Comparison of ENCODE assay signal across 9 cellular contexts in the genomic region with DNA sequence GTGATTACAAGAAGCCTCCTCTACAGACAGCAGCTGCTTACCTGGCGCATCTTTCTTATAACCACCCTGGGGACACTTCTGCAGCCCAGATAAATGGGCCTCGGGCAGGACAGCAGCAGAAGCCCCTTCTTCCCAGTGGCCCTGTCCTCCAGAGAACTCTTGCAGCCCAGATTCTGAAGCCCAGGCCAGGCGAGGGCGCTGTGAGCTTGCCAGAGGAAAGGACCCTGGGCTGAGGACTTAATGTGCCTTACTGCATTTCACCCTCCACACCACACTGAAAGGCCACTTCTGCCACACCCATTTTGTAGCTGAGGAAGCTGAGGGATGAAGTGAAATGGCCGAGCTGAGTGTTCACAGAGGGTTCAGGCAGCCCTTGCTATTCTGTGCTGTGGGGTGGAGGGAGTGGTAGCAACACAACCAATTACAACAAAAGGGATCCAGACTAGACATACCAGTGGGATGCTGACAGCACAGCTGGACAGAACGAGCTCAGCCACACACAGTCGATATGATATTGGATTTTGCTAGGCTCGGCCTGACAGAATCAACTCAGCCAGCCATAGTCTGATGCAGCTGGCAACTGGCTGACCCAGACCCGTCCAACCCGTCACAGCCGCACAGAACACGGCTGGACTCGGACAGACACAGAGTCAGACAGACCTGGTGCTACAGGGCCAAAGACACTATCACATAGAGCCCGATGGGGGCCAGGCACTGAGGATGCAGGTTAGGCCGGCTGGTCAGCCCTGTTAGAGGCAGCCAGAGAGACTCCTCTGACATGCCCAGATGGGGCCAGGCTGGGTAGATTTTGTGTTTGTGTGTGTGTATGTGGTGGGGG. TPM values are rescaled to one million over a fixed set of nuclear protein-coding genes. Genes with fewer than 3 reads are reported as not detected.
DNase-seq lines count a peak whose midpoint lies in the region; ATAC-seq, FAIRE-seq and TF ChIP-seq lines count a peak whose summit lies in the region.
"Had no signal": no experiment of that assay in that cellular context is flagged by ENCODE, and none has a peak within 500 bp of the region (broad histone marks: within the 10 kb centered on the region; RNA-seq: fewer than 3 reads in every experiment).

No MANE protein-coding gene starts in this region.

- no peaks in the 10 kb centered on the region for H3K36me3 ChIP-seq in MM.1S (replicated peaks; ENCODE audit: insufficient read depth, low read length)
- no peaks in the 10 kb centered on the region for H3K36me3 ChIP-seq in brain microvascular endothelial cell (replicated peaks)
- no peaks in the 10 kb centered on the region for H3K36me3 ChIP-seq in pancreas

- intact Hi-C loops in pancreas (cut with DNase I): no loop called here

- no peak overlapping the region for H3K27ac ChIP-seq in MM.1S (ENCODE audit: low read length)
- no peak overlapping the region for H3K27ac ChIP-seq in brain microvascular endothelial cell
- H3K27ac ChIP-seq in pancreas: no peak overlapping the region

- TF ChIP-seq CTCF in MM.1S (IDR thresholded peaks at IDR 0.05; ENCODE audit: low read length): peak; percentile 37
- TF ChIP-seq CTCF in brain microvascular endothelial cell (IDR thresholded peaks at IDR 0.05; ENCODE audit: low read depth, low read length, missing control alignments): peak; percentile 69
- TF ChIP-seq CTCF in nephron progenitor cell (IDR thresholded peaks at IDR 0.05): peak; percentile 40
- no peak for TF ChIP-seq CTCF in pancreas (IDR thresholded peaks at IDR 0.05)

- no peak overlapping the region for H2AFZ ChIP-seq in MM.1S (ENCODE audit: low read length)

- no peaks in the 10 kb centered on the region for H3K9me2 ChIP-seq in MM.1S (replicated peaks; ENCODE audit: insufficient read depth, low read length)

- H3K4me1 ChIP-seq in MM.1S (ENCODE audit: low read length) (no peaks in the 10 kb centered on the region), pancreas (peaks cover 3 to 7% (median 7%) of the 10 kb centered on the region in 3 donors)

- H3K9ac ChIP-seq in MM.1S (ENCODE audit: low read length): no peak overlapping the region

- ATAC-seq in pancreas (no peak), GM21737 (IDR thresholded peaks at IDR 0.05; ENCODE audit: unreplicated experiment) (no peak)

- FAIRE-seq in pancreas (lab: Jason Lieb, UNC): no peak

- H3K9me3 Mint-ChIP-seq in nephron progenitor cell: peaks cover 3% of the 10 kb centered on the region

- no peak overlapping the region for H3K4me2 ChIP-seq in MM.1S (ENCODE audit: low read depth, low read length)

- peaks cover 4% of the 10 kb centered on the region for H3K36me3 Mint-ChIP-seq in nephron progenitor cell (ENCODE audit: low read depth)

- peaks cover 27% of the 10 kb centered on the region for H3K4me1 Mint-ChIP-seq in nephron progenitor cell

- no peaks in the 10 kb centered on the region for H3F3A ChIP-seq in MM.1S (ENCODE audit: insufficient read depth, low read length)

- WGBS in pancreas, 2 donors: 85 to 89% methylated on average over 15 of the region's 15 CpGs

- DNase-seq in DMS53 (lab: John Stamatoyannopoulos, UW): peak; percentile 16
- no peak for DNase-seq in DMS53 treated with DMSO at 0.1 percent for 48 hours (lab: John Stamatoyannopoulos, UW; ENCODE audit: unreplicated experiment)
- no peak for DNase-seq in MM.1S
- DNase-seq in brain microvascular endothelial cell: no peak
- DNase-seq in nephron progenitor cell: peak; percentile 65
- DNase-seq in pancreas: no peak
- DNase-seq in NCI-H1092 (lab: John Stamatoyannopoulos, UW): no peak
- DNase-seq: cerebellar nuclear complex had no signal

- H3K9me3 ChIP-seq in MM.1S (replicated peaks; ENCODE audit: insufficient read depth, low read length) (no peaks in the 10 kb centered on the region), pancreas (no peaks in the 10 kb centered on the region)

- no peak overlapping the region for H3K4me3 Mint-ChIP-seq in nephron progenitor cell

- peaks cover 9% of the 10 kb centered on the region for H3K27me3 Mint-ChIP-seq in nephron progenitor cell (ENCODE audit: low read depth, poor library complexity)

- no peaks in the 10 kb centered on the region for H3K79me2 ChIP-seq in MM.1S (ENCODE audit: low read length)

- H3K27me3 ChIP-seq in MM.1S (replicated peaks; ENCODE audit: insufficient read depth, low read length) (no peaks in the 10 kb centered on the region), brain microvascular endothelial cell (replicated peaks) (no peaks in the 10 kb centered on the region), pancreas (no peaks in the 10 kb centered on the region)

- no peak overlapping the region for H3K27ac Mint-ChIP-seq in nephron progenitor cell

- in situ Hi-C loops in brain microvascular endothelial cell (cut with HindIII; ENCODE audit: low pct_ligation_motif_present, low sequenced_read_pairs): no loop called here

- H3K4me3 ChIP-seq in MM.1S (ENCODE audit: low read length) (no peak overlapping the region), brain microvascular endothelial cell (ENCODE audit: low read depth, low read length) (no peak overlapping the region), pancreas (no peak overlapping the region)

- no peaks in the 10 kb centered on the region for H4K20me1 ChIP-seq in MM.1S (ENCODE audit: insufficient read depth, low read length)

RNA-seq across cellular contexts. Expression of a gene that starts 7.3 kb away (rescaled TPM):
- total RNA-seq in pancreas: 10 to 100 TPM in 1 of 6 donors, 1 to 10 TPM in 5; 1.3 to 13.3 (median 7.1) TPM
- 10 to 100 TPM in 1 of 2 donors, 1 to 10 TPM in 1; 7.9 to 11.3 TPM for polyA plus RNA-seq in pancreas

RNA-seq across cellular contexts. Expression of a gene that starts 37.8 kb away (rescaled TPM):
- 1 to 10 TPM; 2.2 to 6.0 (median 3.5) TPM for total RNA-seq in pancreas
- 10 to 100 TPM in 1 of 2 donors, 1 to 10 TPM in 1; 4.8 to 13.8 TPM for polyA plus RNA-seq in pancreas

RNA-seq across cellular contexts. Expression of a gene that starts 47.5 kb away (rescaled TPM):
- total RNA-seq in pancreas: 1 to 10 TPM; 1.7 to 8.0 (median 5.2) TPM
- 10 to 100 TPM in 1 of 2 donors, 1 to 10 TPM in 1; 6.9 to 21.0 TPM for polyA plus RNA-seq in pancreas

Comparison
In these comparisons a context has a peak if more than half of its experiments do, and no peak if none do; other contexts are left out.
1. DNase-seq: peak in DMS53 (single experiment) and nephron progenitor cell (single experiment); none in DMS53 treated with DMSO at 0.1 percent for 48 hours (single experiment), MM.1S (single experiment), brain microvascular endothelial cell (single experiment), pancreas (0 of 6) and NCI-H1092 (single experiment).
2. CTCF ChIP-seq: peak in MM.1S (single experiment), brain microvascular endothelial cell (single experiment) and nephron progenitor cell (single experiment); none in pancreas (0 of 4).